ENCODE assay signal across 8 cellular contexts in the genomic region with DNA sequence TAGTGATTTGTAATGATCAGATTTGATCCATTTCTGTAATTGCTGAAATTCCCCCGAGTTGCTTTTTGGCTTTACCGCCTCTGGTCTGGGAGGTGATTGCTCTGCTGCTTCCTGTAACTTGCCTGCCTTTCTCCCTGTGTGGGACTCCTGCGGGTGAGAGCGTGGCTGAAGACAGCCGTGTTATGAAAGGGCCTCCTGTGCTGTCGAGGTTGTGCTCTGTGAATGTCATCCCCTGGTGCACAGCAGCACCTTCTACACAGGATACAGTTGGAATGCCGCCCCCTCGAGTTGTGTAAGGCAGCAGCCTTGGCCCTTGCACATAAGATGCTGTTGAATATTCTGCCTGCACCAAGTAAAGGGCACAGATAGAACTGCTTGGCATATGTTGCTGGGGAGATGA. TPM values are rescaled to one million over a fixed set of nuclear protein-coding genes. Genes with fewer than 3 reads are reported as not detected.
A peak's percentile ranks its signal among the peaks of the same experiment; 100 is the strongest.
DNase-seq lines count a peak whose midpoint lies in the region; ATAC-seq and TF ChIP-seq lines count a peak whose summit lies in the region.

No MANE protein-coding gene starts in this region.

- 29% methylated on average over 8 of the region's 8 CpGs for WGBS in mammary epithelial cell (ENCODE audit: low coverage, missing lambda C conversion rate)

- H3K4me3 ChIP-seq in SK-N-MC (no peak overlapping the region), mammary epithelial cell (replicated peaks in 1 of 3; ENCODE audit: insufficient read depth in 1 of 3, low read depth in 2 of 3, low read length in 3 of 3) (no peak overlapping the region)

- H3K79me2 ChIP-seq in mammary epithelial cell (ENCODE audit: insufficient read depth, low read length) = peaks cover 63% of the 10 kb centered on the region

- H3K9ac ChIP-seq in SK-N-MC (ENCODE audit: insufficient read length) = no peak overlapping the region
- no peak overlapping the region for H3K9ac ChIP-seq in mammary epithelial cell (ENCODE audit: insufficient read depth, low read length)

- no TSS peak for BruUV-seq in mammary epithelial cell (replicated peaks; lab: Mats Ljungman, UMichigan)

- no peak for TF ChIP-seq CTCF in mammary epithelial cell (conservative IDR thresholded peaks at IDR 0.05 in 1 of 2, IDR thresholded peaks at IDR 0.05 in 1 of 2; ENCODE audit: extremely low read depth in 1 of 2, insufficient read depth in 1 of 2, low read depth in 1 of 2, low read length in 2 of 2)
- TF ChIP-seq CTCF in omental fat pad (IDR thresholded peaks at IDR 0.05) = no peak

- CTCF ChIA-PET in HEK293T (lab: Yijun Ruan, JAX) (no interaction called here), mammary epithelial cell (lab: Charles Lee; ENCODE audit: low non-redundant PET) (no interaction called here)

- intact Hi-C loops in mammary epithelial cell (cut with micrococcal nuclease) = no loop called here

- H3K36me3 ChIP-seq in SK-N-MC (ENCODE audit: insufficient read depth, low read length) (peaks cover 74% of the 10 kb centered on the region), mammary epithelial cell (ENCODE audit: insufficient read depth, low read length) (peaks cover 19% of the 10 kb centered on the region)

- in situ Hi-C loops in mammary epithelial cell (cut with MboI; ENCODE audit: low sequenced_read_pairs in 2 of 2) = no loop called here

- H3K27me3 ChIP-seq in mammary epithelial cell (ENCODE audit: insufficient read depth, low read length) = no peaks in the 10 kb centered on the region

- no peaks in the 10 kb centered on the region for H3K9me3 ChIP-seq in SK-N-MC (ENCODE audit: low read depth, low read length)
- H3K9me3 ChIP-seq in mammary epithelial cell (replicated peaks; ENCODE audit: insufficient read depth, low read length) = no peaks in the 10 kb centered on the region

- dilution Hi-C loops in mammary epithelial cell (cut with HindIII; ENCODE audit: low sequenced_read_pairs) = loop anchor here (5.0 kb wide), 1 partner anchor 43 kb away; no protein-coding TSS in a partner anchor

- POLR2A ChIA-PET in HEK293T (lab: Yijun Ruan, JAX) = no interaction called here

- DNase-seq in HEK293T (ENCODE audit: extremely low spot score) = peak; percentile 33
- DNase-seq in SK-N-MC (ENCODE audit: low read depth, low spot score) = no peak
- peak; percentile 20 for DNase-seq in mammary epithelial cell
- peak; percentile 3 for DNase-seq in occipital lobe (lab: John Stamatoyannopoulos, UW)
- no peak for DNase-seq in omental fat pad (ENCODE audit: low spot score)
- DNase-seq in NCI-H1694 (lab: John Stamatoyannopoulos, UW) = no peak
- no peak for DNase-seq in KG1 (lab: John Stamatoyannopoulos, UW)

- H3K27ac ChIP-seq in SK-N-MC = peak overlapping the region; percentile 17; the same call in 1 of the 2 replicates
- no peak overlapping the region for H3K27ac ChIP-seq in mammary epithelial cell (ENCODE audit: insufficient read depth, low read depth, low read length)

- no peak overlapping the region for H2AFZ ChIP-seq in mammary epithelial cell (ENCODE audit: low read depth, low read length)

- ATAC-seq in omental fat pad (ENCODE audit: low FRiP score) (no peak), GM18868 (IDR thresholded peaks at IDR 0.05; ENCODE audit: unreplicated experiment) (no peak)

- peaks cover 20% of the 10 kb centered on the region for H3K4me1 ChIP-seq in mammary epithelial cell (ENCODE audit: insufficient read depth, low read length)

- H3K4me2 ChIP-seq in mammary epithelial cell (ENCODE audit: insufficient read depth, low read depth, low read length) = no peak overlapping the region

- H4K20me1 ChIP-seq in mammary epithelial cell (ENCODE audit: insufficient read depth, low read length) = no peaks in the 10 kb centered on the region

TF ChIP-seq in HEK293T, 16 proteins besides CTCF, POLR2A, EP300 and RAD21:
- no peak for TF ChIP-seq NFRKB (IDR thresholded peaks at IDR 0.05)
- TF ChIP-seq LEF1 (IDR thresholded peaks at IDR 0.05; ENCODE audit: borderline replicate concordance) = no peak
- TF ChIP-seq CTBP1 (IDR thresholded peaks at IDR 0.05; ENCODE audit: borderline replicate concordance) = no peak

RNA-seq across cellular contexts. Expression of a gene that starts 5.9 kb away (rescaled TPM):
- total RNA-seq in mammary epithelial cell (100 to 1,000 TPM; 104 to 184 TPM), occipital lobe (78.0 TPM), omental fat pad (100 to 1,000 TPM; 160 to 389 (median 286) TPM)
- polyA plus RNA-seq in mammary epithelial cell = 415 TPM
- polyA minus RNA-seq in mammary epithelial cell = 171 TPM

Comparison
In these comparisons a context has a peak if more than half of its experiments do, and no peak if none do; other contexts are left out.
1. DNase-seq: peak in HEK293T (single experiment), mammary epithelial cell (single experiment) and occipital lobe (single experiment); none in SK-N-MC (single experiment), omental fat pad (single experiment), NCI-H1694 (single experiment) and KG1 (single experiment).